ENCODE assay signal across 18 cellular contexts in genomic region chr16:82544378-82544777, GRCh38.
DNase-seq lines count a peak whose midpoint lies in the region; ATAC-seq lines count a peak whose summit lies in the region.
"Had no signal": no experiment of that assay in that cellular context is flagged by ENCODE, and none has a peak within 500 bp of the region (broad histone marks: within the 10 kb centered on the region; RNA-seq: fewer than 3 reads in every experiment).

No MANE protein-coding gene starts in this region.

- ATAC-seq in HG03354 (IDR thresholded peaks at IDR 0.05; ENCODE audit: poor library complexity, severe bottlenecking, unreplicated experiment): no peak

- H3K9me3 ChIP-seq in ectodermal cell (ENCODE audit: control insufficient read depth, low read length): no peaks in the 10 kb centered on the region
- H3K9me3 ChIP-seq: Caco-2, SK-N-SH had no signal

- 69 to 70% methylated on average over 5 of the region's 5 CpGs for WGBS in ectodermal cell, 2 experiments

- H3K27me3 ChIP-seq in ectodermal cell (ENCODE audit: control insufficient read depth, insufficient read depth, low read length, poor library complexity, severe bottlenecking): no peaks in the 10 kb centered on the region

- DNase-seq in NCI-H1092 (lab: John Stamatoyannopoulos, UW): peak; percentile 20
- peak; percentile 9 for DNase-seq in inferior parietal cortex (ENCODE audit: extremely low spot score)
- DNase-seq in pons (ENCODE audit: low spot score): peak; percentile 66
- DNase-seq in NCI-H2171 (lab: John Stamatoyannopoulos, UW): no peak
- no peak for DNase-seq in cerebellar cortex (ENCODE audit: low spot score)
- DNase-seq: Caco-2; CD4-positive, alpha-beta T cell; H9; Karpas-422; MV-4-11; NCI-H1417; NCI-H1694 treated with DMSO at 0.1 percent for 48 hours; NCI-H2081 treated with DMSO at 0.1 percent for 48 hours; NCI-H446; SIG-M5; SK-N-SH had no signal

- H3K4me3 ChIP-seq in ectodermal cell (ENCODE audit: insufficient read depth, low read depth, low read length): no peak overlapping the region

- H3K4me1 ChIP-seq in ectodermal cell (ENCODE audit: control insufficient read depth, insufficient read depth, low read length): peaks cover 16% of the 10 kb centered on the region
- H3K4me1 ChIP-seq: Caco-2 had no signal

- peak overlapping the region; percentile 67 for H3K27ac ChIP-seq in ectodermal cell (ENCODE audit: insufficient read depth, low read depth, low read length, poor library complexity, severe bottlenecking)

- no peaks in the 10 kb centered on the region for H3K36me3 ChIP-seq in ectodermal cell (ENCODE audit: control insufficient read depth, insufficient read depth, low read length)

Comparison
In these comparisons a context has a peak if more than half of its experiments do, and no peak if none do; other contexts are left out.
1. DNase-seq: peak in NCI-H1092 (single experiment), inferior parietal cortex (single experiment) and pons (single experiment); none in NCI-H2171 (single experiment) and cerebellar cortex (single experiment).